In the genomic region with DNA sequence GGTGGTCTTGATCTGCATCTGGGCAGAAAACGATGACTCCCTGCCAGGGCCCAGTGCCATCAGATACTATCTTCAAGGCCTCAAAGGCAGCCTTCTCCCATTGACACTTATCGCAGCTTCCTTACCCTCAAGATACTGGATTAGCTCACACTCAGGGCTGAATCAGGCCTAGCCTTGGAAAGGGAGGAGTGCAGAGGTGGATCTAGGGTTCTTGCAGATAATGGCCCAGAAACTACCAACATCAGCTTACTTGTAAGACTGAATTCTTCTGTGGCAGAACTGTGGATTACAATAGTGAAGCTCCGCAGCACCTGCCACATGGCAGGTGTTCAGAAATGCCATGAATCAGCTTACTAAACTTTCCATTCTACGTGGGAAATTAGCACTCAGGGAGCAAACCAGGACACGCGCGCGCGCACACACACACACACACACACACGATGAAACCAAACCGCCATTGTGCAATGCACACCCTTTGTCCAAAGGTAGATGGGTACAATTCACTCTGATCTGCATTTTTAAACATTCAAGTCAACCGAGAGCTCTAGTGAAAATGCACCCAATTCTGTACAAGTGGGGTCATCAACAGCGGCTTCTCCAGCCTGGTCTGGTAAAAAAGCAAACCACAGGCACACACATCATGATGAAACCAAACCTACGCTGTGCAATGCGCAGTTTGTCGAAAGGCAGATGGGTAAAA, we compare ENCODE assay signal across 8 cellular contexts. TPM values are rescaled to one million over a fixed set of nuclear protein-coding genes. Genes with fewer than 3 reads are reported as not detected.
DNase-seq lines count a peak whose midpoint lies in the region; ATAC-seq and TF ChIP-seq lines count a peak whose summit lies in the region.

No MANE protein-coding gene starts in this region.

- peak overlapping the region; percentile 70 for H3K9ac ChIP-seq in endodermal cell (ENCODE audit: extremely low read depth, low read length, poor library complexity, severe bottlenecking)

- no peaks in the 10 kb centered on the region for H3K9me3 Mint-ChIP-seq in activated naive CD4-positive, alpha-beta T cell treated with anti-CD3 and anti-CD28 coated beads for 36 hours
- no peaks in the 10 kb centered on the region for H3K9me3 Mint-ChIP-seq in activated naive CD4-positive, alpha-beta T cell treated with anti-CD3 and anti-CD28 coated beads, Interleukin-2, amount 50 U/mL, for 72 hours
- H3K9me3 Mint-ChIP-seq in endodermal cell (no peaks in the 10 kb centered on the region), nephron (no peaks in the 10 kb centered on the region)

- no peak for DNase-seq in activated naive CD4-positive, alpha-beta T cell treated with anti-CD3 and anti-CD28 coated beads for 36 hours
- no peak for DNase-seq in activated naive CD4-positive, alpha-beta T cell treated with anti-CD3 and anti-CD28 coated beads, Interleukin-2, amount 50 U/mL, for 72 hours (ENCODE audit: low spot score in 2 of 2)
- DNase-seq in RKO (ENCODE audit: low spot score) (peak; percentile 34), endodermal cell (peak; percentile 56), A172 (ENCODE audit: low spot score) (no peak)

- no peak for ATAC-seq in activated naive CD4-positive, alpha-beta T cell treated with anti-CD3 and anti-CD28 coated beads, Interleukin-2, amount 50 U/mL, for 72 hours
- ATAC-seq in GM21367 (IDR thresholded peaks at IDR 0.05; ENCODE audit: unreplicated experiment) (no peak), HG03097 (IDR thresholded peaks at IDR 0.05; ENCODE audit: low FRiP score, unreplicated experiment) (no peak)

- H3K9me3 ChIP-seq in endodermal cell (ENCODE audit: control insufficient read depth, low read length), result peaks cover 2% of the 10 kb centered on the region

- peaks cover 15% of the 10 kb centered on the region for H3K36me3 ChIP-seq in endodermal cell (ENCODE audit: control insufficient read depth, insufficient read depth, low read length)

- WGBS in endodermal cell (ENCODE audit: insufficient coverage in 1 of 2, insufficient read length in 1 of 2), 2 experiments, result 68% methylated on average over 8 to 16 of the region's 16 CpGs

- CTCF ChIA-PET in activated naive CD4-positive, alpha-beta T cell treated with anti-CD3 and anti-CD28 coated beads for 36 hours (lab: Charles Lee), result interaction anchor here (2.0 to 3.7 kb wide), 4 partner anchors 18 to 71 kb away, joined by 6 to 14 read pairs (median 11); no protein-coding TSS in a partner anchor

- intact Hi-C loops in activated naive CD4-positive, alpha-beta T cell treated with anti-CD3 and anti-CD28 coated beads for 36 hours (cut with micrococcal nuclease), result loop anchor here (2.0 to 5.0 kb wide), 2 partner anchors 71 to 478 kb away; no protein-coding TSS in a partner anchor

- no peaks in the 10 kb centered on the region for H3K27me3 ChIP-seq in endodermal cell (ENCODE audit: control insufficient read depth, insufficient read depth, low read length, poor library complexity, severe bottlenecking)

- peaks cover 3% of the 10 kb centered on the region for H3K36me3 Mint-ChIP-seq in activated naive CD4-positive, alpha-beta T cell treated with anti-CD3 and anti-CD28 coated beads for 36 hours (ENCODE audit: low read depth)
- H3K36me3 Mint-ChIP-seq in activated naive CD4-positive, alpha-beta T cell treated with anti-CD3 and anti-CD28 coated beads, Interleukin-2, amount 50 U/mL, for 72 hours, result no peaks in the 10 kb centered on the region
- H3K36me3 Mint-ChIP-seq in endodermal cell (ENCODE audit: low read depth), result peaks cover 15% of the 10 kb centered on the region
- peaks cover 13% of the 10 kb centered on the region for H3K36me3 Mint-ChIP-seq in nephron (ENCODE audit: low read depth)

- H3K27ac ChIP-seq in endodermal cell (ENCODE audit: low read depth, low read length), result no peak overlapping the region

- TF ChIP-seq CTCF in endodermal cell (conservative IDR thresholded peaks at IDR 0.05) (no peak), nephron (IDR thresholded peaks at IDR 0.05; ENCODE audit: unreplicated experiment in 3 of 3) (no peak)

- peak overlapping the region; percentile 96 for H3K4me3 ChIP-seq in endodermal cell (ENCODE audit: low read length)

- H3K4me1 ChIP-seq in endodermal cell (ENCODE audit: control insufficient read depth, insufficient read depth, low read length), result peaks cover 3% of the 10 kb centered on the region

- H3K4me1 Mint-ChIP-seq in activated naive CD4-positive, alpha-beta T cell treated with anti-CD3 and anti-CD28 coated beads for 36 hours (ENCODE audit: low read depth), result peaks cover 38% of the 10 kb centered on the region
- H3K4me1 Mint-ChIP-seq in endodermal cell, result peaks cover 16% of the 10 kb centered on the region
- peaks cover 26% of the 10 kb centered on the region for H3K4me1 Mint-ChIP-seq in nephron

- peak overlapping the region; percentile 94 for H3K4me3 Mint-ChIP-seq in activated naive CD4-positive, alpha-beta T cell treated with anti-CD3 and anti-CD28 coated beads for 36 hours
- H3K4me3 Mint-ChIP-seq in endodermal cell, result peak overlapping the region; percentile 98
- H3K4me3 Mint-ChIP-seq in nephron, result peak overlapping the region; percentile 90 to 96 (median 96)

- no peaks in the 10 kb centered on the region for H3K27me3 Mint-ChIP-seq in activated naive CD4-positive, alpha-beta T cell treated with anti-CD3 and anti-CD28 coated beads for 36 hours (ENCODE audit: low read depth)
- H3K27me3 Mint-ChIP-seq in endodermal cell (ENCODE audit: insufficient read depth), result no peaks in the 10 kb centered on the region
- H3K27me3 Mint-ChIP-seq in nephron (ENCODE audit: low read depth), result no peaks in the 10 kb centered on the region

- H3K27ac Mint-ChIP-seq in activated naive CD4-positive, alpha-beta T cell treated with anti-CD3 and anti-CD28 coated beads for 36 hours, result no peak overlapping the region
- peak overlapping the region in 1 of 2 donors; percentile 89 for H3K27ac Mint-ChIP-seq in activated naive CD4-positive, alpha-beta T cell treated with anti-CD3 and anti-CD28 coated beads, Interleukin-2, amount 50 U/mL, for 72 hours
- peak overlapping the region; percentile 30 for H3K27ac Mint-ChIP-seq in endodermal cell
- peak overlapping the region in 2 of 3 experiments; percentile 64 to 67 for H3K27ac Mint-ChIP-seq in nephron

RNA-seq across cellular contexts. Expression of gene TMEM182, which starts 26.2 kb away (rescaled TPM):
- 1 to 10 TPM; 4.9 to 6.3 TPM for total RNA-seq in activated naive CD4-positive, alpha-beta T cell treated with anti-CD3 and anti-CD28 coated beads for 36 hours
- total RNA-seq in activated naive CD4-positive, alpha-beta T cell treated with anti-CD3 and anti-CD28 coated beads, Interleukin-2, amount 50 U/mL, for 72 hours, result 1 to 10 TPM; 5.8 to 7.4 TPM
- total RNA-seq in endodermal cell, result 1 to 10 TPM; 4.2 to 5.6 TPM
- 6.3 TPM for polyA plus RNA-seq in endodermal cell (2013, experiment 1 of 2)
- polyA plus RNA-seq in endodermal cell (2013, experiment 2 of 2), result 5.4 TPM
- total RNA-seq in A172 (2014; rRNA removed; shearing (Covaris generic)), result 1.2 and 1.8 TPM in 2 replicates

Comparison
In these comparisons a context has a peak if more than half of its experiments do, and no peak if none do; other contexts are left out.
1. DNase-seq: peak in RKO (single experiment) and endodermal cell (single experiment); none in activated naive CD4-positive, alpha-beta T cell treated with anti-CD3 and anti-CD28 coated beads for 36 hours (single experiment), activated naive CD4-positive, alpha-beta T cell treated with anti-CD3 and anti-CD28 coated beads, Interleukin-2, amount 50 U/mL, for 72 hours (0 of 2) and A172 (single experiment).
2. Peak in every context shown above with its lines, with median percentiles within 50 percentile points of each other: H3K4me3 Mint-ChIP-seq.